In genomic region chr19:18588611-18589379, GRCh38 we compare ENCODE assay signal across 8 cellular contexts. TPM values are rescaled to one million over a fixed set of nuclear protein-coding genes. Genes with fewer than 3 reads are reported as not detected.
DNase-seq lines count a peak whose midpoint lies in the region; ATAC-seq and TF ChIP-seq lines count a peak whose summit lies in the region.

Gene REX1BD (plus strand): TSS chr19:18588798. CDS start chr19:18588802, 4 bp downstream.

- under 1% methylated on average over 72 of the region's 72 CpGs for WGBS in liver

- peak within 1 kb of the TSS; percentile 74 to 84 for H3K27ac ChIP-seq in liver (ENCODE audit: low read depth in 1 of 2, low read length in 2 of 2)

- peak; percentile 93 for TF ChIP-seq POLR2A in GM19099 (IDR thresholded peaks at IDR 0.05; ENCODE audit: extremely low read depth, insufficient read length, low read depth)

- H3K4me1 ChIP-seq in BE2C (peaks cover 4% of the 10 kb centered on the region), liver (ENCODE audit: control insufficient read depth in 4 of 4, insufficient read depth in 4 of 4, low read length in 3 of 4) (peaks cover 5 to 17% (median 11%) of the 10 kb centered on the region in 4 donors)

- H3K36me3 ChIP-seq in BE2C, result no peaks in the 10 kb centered on the region
- peaks cover 0 to 3% (median 1%) of the 10 kb centered on the region in 4 donors for H3K36me3 ChIP-seq in liver (ENCODE audit: control insufficient read depth in 4 of 4, insufficient read depth in 3 of 4, low read depth in 1 of 4, low read length in 3 of 4)

- peak; percentile 85 for TF ChIP-seq CTCF in BE2C (IDR thresholded peaks at IDR 0.05; ENCODE audit: low read depth, low read length)
- peak; percentile 75 for TF ChIP-seq CTCF in liver (IDR thresholded peaks at IDR 0.05; ENCODE audit: low read depth, low read length, missing input control)

- H3K9me3 ChIP-seq in BE2C (no peaks in the 10 kb centered on the region), liver (ENCODE audit: control insufficient read depth in 4 of 4, low read length in 3 of 4) (no peaks in the 10 kb centered on the region)

- H3K4me3 ChIP-seq in BE2C (ENCODE audit: low read depth, low read length) (peak within 1 kb of the TSS; percentile 86), liver (ENCODE audit: low read depth in 1 of 3, low read length in 3 of 3) (peak within 1 kb of the TSS; percentile 72 to 83 (median 78))

- ATAC-seq in HG03378 (IDR thresholded peaks at IDR 0.05; ENCODE audit: unreplicated experiment), result peak; percentile 69

- peak; percentile 54 to 75 for TF ChIP-seq RAD21 in liver (IDR thresholded peaks at IDR 0.05)

- DNase-seq in BE2C (peak; percentile 92), NCI-H69 (lab: John Stamatoyannopoulos, UW) (peak; percentile 91), dermis blood vessel endothelial cell (peak; percentile 87)
- peak; percentile 84 for DNase-seq in activated CD4-positive, alpha-beta T cell treated with anti-CD3 and anti-CD28 coated beads, Interleukin-2, amount 50 U/mL, for 1 hour
- peak; percentile 87 for DNase-seq in stimulated activated CD4-positive, alpha-beta T cell treated with anti-CD3 and anti-CD28 coated beads, Interleukin-4, amount 100 ng/mL, for 24 hours

- no peaks in the 10 kb centered on the region for H3K27me3 ChIP-seq in BE2C
- H3K27me3 ChIP-seq in liver (ENCODE audit: control insufficient read depth in 4 of 4, insufficient read depth in 4 of 4, low read length in 3 of 4), result no peaks in the 10 kb centered on the region

- peak within 1 kb of the TSS; percentile 30 to 33 for H3K9ac ChIP-seq in liver (ENCODE audit: low read depth in 1 of 2, low read length in 2 of 2)

TF ChIP-seq in liver, 16 proteins besides CTCF, POLR2A, EP300 and RAD21:
- TF ChIP-seq NR2F2 (IDR thresholded peaks at IDR 0.05) (no peak), JUND (IDR thresholded peaks at IDR 0.05) (no peak), SP1 (IDR thresholded peaks at IDR 0.05) (no peak), FOXA2 (IDR thresholded peaks at IDR 0.05) (no peak), GABPA (IDR thresholded peaks at IDR 0.05 in 1 of 2, conservative IDR thresholded peaks at IDR 0.05 in 1 of 2) (peak in 1 of 2 donors; percentile 43), HNF4G (IDR thresholded peaks at IDR 0.05) (no peak), FOXA1 (IDR thresholded peaks at IDR 0.05) (no peak), YY1 (IDR thresholded peaks at IDR 0.05) (peak; percentile 18), REST (IDR thresholded peaks at IDR 0.05) (peak; percentile 26), RXRA (IDR thresholded peaks at IDR 0.05) (no peak), HNF4A (conservative IDR thresholded peaks at IDR 0.05) (no peak), EGR1 (IDR thresholded peaks at IDR 0.05; ENCODE audit: low read depth in 2 of 2) (no peak), TAF1 (conservative IDR thresholded peaks at IDR 0.05) (no peak), ATF3 (IDR thresholded peaks at IDR 0.05) (no peak)

RNA-seq across cellular contexts. Expression of gene REX1BD, which starts in this region (rescaled TPM):
- 178 TPM for polyA plus RNA-seq in BE2C (2012; ENCODE audit: insufficient read depth, insufficient read length, low read depth)
- total RNA-seq in dermis blood vessel endothelial cell (75.5 and 91.2 TPM in 2 replicates), liver (10 to 100 TPM; 25.9 to 44.0 TPM)
- polyA plus RNA-seq in liver, result 10 to 100 TPM; 58.7 to 71.9 TPM

Comparison
In these comparisons a context has a peak if more than half of its experiments do, and no peak if none do; other contexts are left out.
1. Peak in every context shown above with its lines: DNase-seq, ATAC-seq, H3K4me3 ChIP-seq and H3K27ac ChIP-seq.